ENCODE assay signal across 8 cellular contexts in the genomic region with DNA sequence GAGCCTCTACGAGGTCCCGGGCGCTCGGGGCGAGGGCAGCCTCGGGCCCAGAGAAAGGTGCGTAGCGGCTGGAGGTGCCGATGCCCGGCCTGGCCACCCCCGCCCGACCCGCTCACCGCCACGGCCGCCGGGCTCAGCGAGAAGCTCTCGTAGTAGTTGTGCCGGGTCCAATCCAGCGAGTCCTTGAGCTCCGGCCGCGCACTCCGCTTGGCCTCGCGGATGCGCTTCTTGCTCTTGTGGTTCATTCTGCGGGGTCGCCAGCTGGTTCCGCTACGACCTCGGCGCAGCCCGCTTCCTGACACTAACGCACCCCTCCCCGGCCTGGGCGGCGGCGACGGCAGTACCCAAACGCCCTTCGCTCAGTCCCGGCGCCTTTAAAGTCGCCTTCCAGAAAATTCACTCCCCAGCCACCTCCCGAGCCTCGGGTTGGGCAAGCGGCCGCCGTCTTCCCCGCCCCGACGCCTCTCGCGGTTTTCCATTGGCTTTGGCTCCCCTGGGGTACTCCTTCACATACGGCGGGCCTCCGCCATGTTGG. TPM values are rescaled to one million over a fixed set of nuclear protein-coding genes. Genes with fewer than 3 reads are reported as not detected.
DNase-seq lines count a peak whose midpoint lies in the region; ATAC-seq and TF ChIP-seq lines count a peak whose summit lies in the region.

A gene (minus strand): TSS at position 376 of the 535 bp plus-strand sequence. CDS start 131 bp downstream, at position 245.

- H3K4me1 ChIP-seq in Peyer's patch: peaks cover 0 to 33% (median 5%) of the 10 kb centered on the region in 4 donors

- TF ChIP-seq POLR2A in Peyer's patch (IDR thresholded peaks at IDR 0.05): peak; percentile 89 to 97

- H3K9me3 ChIP-seq in Peyer's patch: no peaks in the 10 kb centered on the region

- peak within 1 kb of the TSS; percentile 97 for H3K27ac Mint-ChIP-seq in activated naive CD8-positive, alpha-beta T cell
- peak within 1 kb of the TSS; percentile 99 for H3K27ac Mint-ChIP-seq in type B pancreatic cell

- ATAC-seq in omental fat pad (ENCODE audit: low FRiP score): peak; percentile 98

- H3K27me3 ChIP-seq in Peyer's patch: no peaks in the 10 kb centered on the region

- peaks cover 0 to 43% (median 0%) of the 10 kb centered on the region in 3 donors for H3K36me3 ChIP-seq in Peyer's patch

- no peaks in the 10 kb centered on the region for H3K27me3 Mint-ChIP-seq in activated naive CD8-positive, alpha-beta T cell
- H3K27me3 Mint-ChIP-seq in type B pancreatic cell: no peaks in the 10 kb centered on the region

- peak within 1 kb of the TSS; percentile 86 to 98 (median 95) for H3K4me3 ChIP-seq in Peyer's patch

- H3K36me3 Mint-ChIP-seq in activated naive CD8-positive, alpha-beta T cell: peaks cover 10% of the 10 kb centered on the region
- H3K36me3 Mint-ChIP-seq in type B pancreatic cell: peaks cover 7% of the 10 kb centered on the region

- DNase-seq in GM03348 (ENCODE audit: low spot score): peak; percentile 95
- DNase-seq in GOT3 (lab: John Stamatoyannopoulos, UW): peak; percentile 92
- peak; percentile 98 to 99 for DNase-seq in Kasumi-1 (lab: John Stamatoyannopoulos, UW)
- DNase-seq in Peyer's patch: peak; percentile 94 to 99 (median 98)
- peak; percentile 88 to 99 (median 97) for DNase-seq in head of caudate nucleus
- peak; percentile 57 for DNase-seq in omental fat pad (ENCODE audit: low spot score)
- DNase-seq in type B pancreatic cell (ENCODE audit: extremely low spot score, unreplicated experiment): peak; percentile 94

- no peaks in the 10 kb centered on the region for H3K9me3 Mint-ChIP-seq in activated naive CD8-positive, alpha-beta T cell (ENCODE audit: low read depth)
- H3K9me3 Mint-ChIP-seq in type B pancreatic cell: no peaks in the 10 kb centered on the region

- peak within 1 kb of the TSS; percentile 98 for H3K4me3 Mint-ChIP-seq in activated naive CD8-positive, alpha-beta T cell
- peak within 1 kb of the TSS; percentile 99 for H3K4me3 Mint-ChIP-seq in type B pancreatic cell

- H3K27ac ChIP-seq in Peyer's patch: peak within 1 kb of the TSS; percentile 98 to 100 (median 99)

- TF ChIP-seq CTCF in Peyer's patch (IDR thresholded peaks at IDR 0.05) (no peak), omental fat pad (IDR thresholded peaks at IDR 0.05) (no peak), type B pancreatic cell (conservative IDR thresholded peaks at IDR 0.05) (no peak)

- intact Hi-C loops in head of caudate nucleus (cut with DNase I): loop anchor here (1.0 to 2.0 kb wide), 2 partner anchors 11 to 15 kb away; a partner anchor contains a TSS

- H3K4me1 Mint-ChIP-seq in activated naive CD8-positive, alpha-beta T cell (ENCODE audit: low read depth): peaks cover 57% of the 10 kb centered on the region
- H3K4me1 Mint-ChIP-seq in type B pancreatic cell (ENCODE audit: unreplicated experiment): peaks cover 23% of the 10 kb centered on the region

RNA-seq across cellular contexts. Expression of the gene that starts here (rescaled TPM):
- total RNA-seq in Peyer's patch (10 to 100 TPM; 21.5 to 42.6 (median 38.8) TPM), omental fat pad (10 to 100 TPM; 17.7 to 40.4 (median 30.4) TPM), type B pancreatic cell (ENCODE audit: low replicate concordance) (23.6 and 35.4 TPM in 2 replicates)

Comparison
In these comparisons a context has a peak if more than half of its experiments do, and no peak if none do; other contexts are left out.
1. Peak in every context shown above with its lines: DNase-seq, ATAC-seq, H3K4me3 ChIP-seq and H3K27ac ChIP-seq.